Comparison of ENCODE assay signal across 10 cellular contexts in genomic region chr3:162897286-162897685, GRCh38.
"Had no signal": no experiment of that assay in that cellular context is flagged by ENCODE, and none has a peak within 500 bp of the region (broad histone marks: within the 10 kb centered on the region; RNA-seq: fewer than 3 reads in every experiment).

No MANE protein-coding gene starts in this region.

- H3K4me1 Mint-ChIP-seq: IgD-negative memory B cell had no signal

- H3K36me3 ChIP-seq: HAP-1 had no signal

- H3K9ac ChIP-seq: GM23248 had no signal

- H3K4me1 ChIP-seq: HAP-1 had no signal

- FAIRE-seq: HepG2 had no signal

- H3K9me3 Mint-ChIP-seq: HFFc6 had no signal

- H2AFZ ChIP-seq: GM23248 had no signal

- H3K9me3 ChIP-seq: HAP-1 had no signal

- ATAC-seq: HCT116, HepG2 had no signal

- H3K4me3 ChIP-seq: GM23248, HAP-1 had no signal

- H3K27me3 Mint-ChIP-seq: IgD-negative memory B cell had no signal

- DNase-seq: GM23248, GOT3, H7, HFFc6, KBM-7 had no signal

- H3K27ac ChIP-seq: GM23248, HL-60 had no signal

- H3K4me3 Mint-ChIP-seq: HFFc6, IgD-negative memory B cell had no signal

- H3K27ac Mint-ChIP-seq: HFFc6, IgD-negative memory B cell had no signal

- H3K36me3 Mint-ChIP-seq: IgD-negative memory B cell had no signal
